Comparison of ENCODE assay signal across 21 cellular contexts in the genomic region with DNA sequence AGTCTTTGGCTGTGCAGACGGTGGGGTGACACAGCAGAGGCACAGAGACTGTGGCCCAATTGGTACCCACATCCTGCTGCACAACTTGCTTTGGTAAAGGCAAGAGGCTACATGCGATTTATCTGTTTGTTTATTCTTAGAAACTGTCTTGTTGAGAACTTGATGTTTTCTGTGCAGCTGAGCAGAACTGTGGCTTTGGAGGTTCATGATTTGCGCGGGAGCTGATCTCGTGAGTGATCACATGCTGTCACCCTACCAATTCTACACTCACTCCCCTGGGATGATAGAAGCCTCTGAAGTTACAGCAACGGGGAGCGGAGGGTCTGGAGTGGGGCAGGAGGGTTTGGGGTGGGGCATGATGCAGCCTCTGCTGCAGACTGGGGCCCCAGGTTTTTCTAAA.
DNase-seq lines count a peak whose midpoint lies in the region; ATAC-seq and TF ChIP-seq lines count a peak whose summit lies in the region.
"Had no signal": no experiment of that assay in that cellular context is flagged by ENCODE, and none has a peak within 500 bp of the region (broad histone marks: within the 10 kb centered on the region; RNA-seq: fewer than 3 reads in every experiment).

No MANE protein-coding gene starts in this region.

- peaks cover 19 to 88% (median 83%) of the 10 kb centered on the region in 10 experiments for H3K4me1 ChIP-seq in BLaER1 treated with 17β-estradiol and CSF1 and Interleukin-3, amounts not matched to agents 10 nM and 100 nM
- H3K4me1 ChIP-seq in DND-41 (ENCODE audit: insufficient read depth, low read length) (no peaks in the 10 kb centered on the region), OCI-LY7 (ENCODE audit: insufficient read depth, low read length, poor library complexity, severe bottlenecking) (peaks cover 99% of the 10 kb centered on the region)

- peak overlapping the region; percentile 17 to 94 (median 82) for H3K4me2 ChIP-seq in BLaER1 treated with 17β-estradiol and CSF1 and Interleukin-3, amounts not matched to agents 10 nM and 100 nM
- H3K4me2 ChIP-seq in DND-41 (ENCODE audit: insufficient read depth, low read length) (no peak overlapping the region), OCI-LY7 (ENCODE audit: low read length) (peak overlapping the region; percentile 80)
- H3K4me2 ChIP-seq: GM23338, KMS-11 had no signal

- H3K9me3 Mint-ChIP-seq in memory B cell (no peaks in the 10 kb centered on the region), Calu3 (ENCODE audit: low read depth, unreplicated experiment) (no peaks in the 10 kb centered on the region)
- H3K9me3 Mint-ChIP-seq: GM23338 had no signal

- H3K27me3 ChIP-seq in BLaER1 treated with 17β-estradiol and CSF1 and Interleukin-3, amounts not matched to agents 10 nM and 100 nM, result no peaks in the 10 kb centered on the region
- peaks cover 6% of the 10 kb centered on the region for H3K27me3 ChIP-seq in DND-41 (ENCODE audit: insufficient read depth, low read length, poor library complexity)

- peak overlapping the region in 6 of 11 experiments; percentile 36 to 56 (median 46); a peak in 10 of 22 replicates for H3K27ac ChIP-seq in BLaER1 treated with 17β-estradiol and CSF1 and Interleukin-3, amounts not matched to agents 10 nM and 100 nM
- H3K27ac ChIP-seq in DND-41 (ENCODE audit: low read length) (no peak overlapping the region), OCI-LY7 (ENCODE audit: low read depth, low read length, poor library complexity, severe bottlenecking) (peak overlapping the region; percentile 99)
- H3K27ac ChIP-seq: KMS-11, RWPE1 had no signal

- no peaks in the 10 kb centered on the region for H3K9me3 ChIP-seq in BLaER1 treated with 17β-estradiol and CSF1 and Interleukin-3, amounts not matched to agents 10 nM and 100 nM (replicated peaks in 1 of 11)
- H3K9me3 ChIP-seq in DND-41 (ENCODE audit: insufficient read depth, low read length, severe bottlenecking), result no peaks in the 10 kb centered on the region
- H3K9me3 ChIP-seq in OCI-LY7 (ENCODE audit: low read length), result no peaks in the 10 kb centered on the region

- H3K27me3 Mint-ChIP-seq in memory B cell (peaks cover 13% of the 10 kb centered on the region), Calu3 (ENCODE audit: unreplicated experiment) (peaks cover 99% of the 10 kb centered on the region)

- POLR2A ChIA-PET in OCI-LY7 (lab: Charles Lee), result interaction anchor here (0.6 to 1.5 kb wide), 5 partner anchors 11 to 343 kb away, joined by 3 to 4 read pairs (median 4); no protein-coding TSS in a partner anchor

- DNase-seq in DND-41 (peak; percentile 7), OCI-LY7 (ENCODE audit: low spot score) (peak; percentile 97), memory B cell (ENCODE audit: low spot score in 2 of 2) (no peak), SW480 (ENCODE audit: low spot score) (no peak), Calu3 (no peak), G401 (ENCODE audit: low spot score) (no peak), KBM-7 (no peak)
- DNase-seq: CD4-positive, CD25-positive, alpha-beta regulatory T cell; HCEC 1CT; NCI-H1092; NCI-H1417 treated with DMSO at 0.1 percent for 48 hours; NCI-H1694 treated with DMSO at 0.1 percent for 48 hours; NCI-H2081; NCI-H446 treated with DMSO at 0.1 percent for 48 hours; NCI-H82; SHP77 had no signal

- peak overlapping the region in 6 of 11 experiments; percentile 22 to 51 (median 30); a peak in 6 of 22 replicates for H3K9ac ChIP-seq in BLaER1 treated with 17β-estradiol and CSF1 and Interleukin-3, amounts not matched to agents 10 nM and 100 nM
- no peak overlapping the region for H3K9ac ChIP-seq in DND-41 (ENCODE audit: low read depth, low read length)
- H3K9ac ChIP-seq: KMS-11 had no signal

- H3K79me2 ChIP-seq in DND-41 (ENCODE audit: insufficient read depth, low read length) (no peaks in the 10 kb centered on the region), OCI-LY7 (ENCODE audit: insufficient read depth, low read depth, low read length) (peaks cover 21% of the 10 kb centered on the region; the same call in 1 of the 2 replicates)

- intact Hi-C loops in OCI-LY7 (cut with micrococcal nuclease; ENCODE audit: unreplicated experiment) (loop anchor here (1.0 to 5.0 kb wide), 5 partner anchors 66 to 563 kb away; partner anchors contain the start of gene STK40), Calu3 (cut with micrococcal nuclease; ENCODE audit: unreplicated experiment) (no loop called here)

- CTCF ChIA-PET in OCI-LY7 (lab: Charles Lee; ENCODE audit: unreplicated experiment) (no interaction called here), Calu3 (lab: Charles Lee) (no interaction called here)

- ATAC-seq in DND-41 (ENCODE audit: insufficient read depth, low read depth) (peak; percentile 12; the same call in 1 of the 3 replicates), memory B cell (ENCODE audit: low read depth) (peak; percentile 45)
- ATAC-seq: GM23338, Panc1 had no signal

- H3K36me3 ChIP-seq in BLaER1 treated with 17β-estradiol and CSF1 and Interleukin-3, amounts not matched to agents 10 nM and 100 nM, result no peaks in the 10 kb centered on the region
- H3K36me3 ChIP-seq in DND-41 (ENCODE audit: insufficient read depth, low read length) (no peaks in the 10 kb centered on the region), OCI-LY7 (ENCODE audit: insufficient read depth, low read length) (no peaks in the 10 kb centered on the region)

- TF ChIP-seq CTCF in DND-41 (IDR thresholded peaks at IDR 0.05; ENCODE audit: borderline replicate concordance, extremely low read depth, low read length, poor library complexity, severe bottlenecking), result no peak
- no peak for TF ChIP-seq CTCF in OCI-LY7 (conservative IDR thresholded peaks at IDR 0.05; ENCODE audit: low read length)
- TF ChIP-seq CTCF in Calu3 (IDR thresholded peaks at IDR 0.05; ENCODE audit: unreplicated experiment), result no peak

- H2AFZ ChIP-seq in DND-41 (ENCODE audit: low read depth, low read length) (no peak overlapping the region), OCI-LY7 (ENCODE audit: low read length) (no peak overlapping the region)
- H2AFZ ChIP-seq: GM23338 had no signal

- BruUV-seq in OCI-LY7 (replicated peaks; lab: Mats Ljungman, UMichigan), result no TSS peak
- BruUV-seq in Calu3 (replicated peaks; lab: Mats Ljungman, UMichigan), result no TSS peak

- H3K4me3 Mint-ChIP-seq in memory B cell (no peak overlapping the region), Calu3 (ENCODE audit: low read depth, unreplicated experiment) (no peak overlapping the region)
- H3K4me3 Mint-ChIP-seq: CD4-positive, CD25-positive, alpha-beta regulatory T cell; GM23338 had no signal

- peaks cover 2% of the 10 kb centered on the region for H3K4me1 Mint-ChIP-seq in memory B cell
- H3K4me1 Mint-ChIP-seq in Calu3 (ENCODE audit: low read depth, unreplicated experiment), result no peaks in the 10 kb centered on the region
- H3K4me1 Mint-ChIP-seq: CD4-positive, CD25-positive, alpha-beta regulatory T cell had no signal

- H3K9me2 ChIP-seq in OCI-LY7 (ENCODE audit: insufficient read depth, low read length), result no peaks in the 10 kb centered on the region

- H3K36me3 Mint-ChIP-seq in memory B cell (no peaks in the 10 kb centered on the region), Calu3 (ENCODE audit: insufficient read depth, unreplicated experiment) (no peaks in the 10 kb centered on the region)
- H3K36me3 Mint-ChIP-seq: CD4-positive, CD25-positive, alpha-beta regulatory T cell had no signal

- no peaks in the 10 kb centered on the region; a peak in 2 of 22 replicates for H4K20me1 ChIP-seq in BLaER1 treated with 17β-estradiol and CSF1 and Interleukin-3, amounts not matched to agents 10 nM and 100 nM
- peaks cover 7% of the 10 kb centered on the region; the same call in 1 of the 2 replicates for H4K20me1 ChIP-seq in DND-41 (ENCODE audit: insufficient read depth, low read length)
- no peaks in the 10 kb centered on the region for H4K20me1 ChIP-seq in OCI-LY7 (ENCODE audit: insufficient read depth, low read length)

- H3K4me3 ChIP-seq in BLaER1 treated with 17β-estradiol and CSF1 and Interleukin-3, amounts not matched to agents 10 nM and 100 nM, result peak overlapping the region in 1 of 10 experiments; percentile 7; a peak in 1 of 20 replicates
- no peak overlapping the region for H3K4me3 ChIP-seq in DND-41 (ENCODE audit: low read depth in 1 of 2, low read length in 2 of 2)
- H3K4me3 ChIP-seq in OCI-LY7 (ENCODE audit: low read depth, low read length, poor library complexity, severe bottlenecking), result peak overlapping the region; percentile 44
- H3K4me3 ChIP-seq: GM23338 had no signal

- no peak overlapping the region for H3K27ac Mint-ChIP-seq in memory B cell
- no peak overlapping the region for H3K27ac Mint-ChIP-seq in Calu3 (ENCODE audit: unreplicated experiment)
- H3K27ac Mint-ChIP-seq: CD4-positive, CD25-positive, alpha-beta regulatory T cell; GM23338 had no signal

- in situ Hi-C loops in G401 (cut with HindIII; ENCODE audit: low sequenced_read_pairs) (no loop called here), KBM-7 (cut with MboI; ENCODE audit: low pct_unique_long_range_greater_than_20kb, low sequenced_read_pairs) (no loop called here)

Comparison
In these comparisons a context has a peak if more than half of its experiments do, and no peak if none do; other contexts are left out.
1. DNase-seq: peak in DND-41 (single experiment) and OCI-LY7 (single experiment); none in memory B cell (0 of 2), SW480 (single experiment), Calu3 (single experiment), G401 (single experiment) and KBM-7 (single experiment).